In genomic region chr5:132327278-132327959, GRCh38 we compare ENCODE assay signal across 22 cellular contexts. TPM values are rescaled to one million over a fixed set of nuclear protein-coding genes. Genes with fewer than 3 reads are reported as not detected.
DNase-seq lines count a peak whose midpoint lies in the region; ATAC-seq and TF ChIP-seq lines count a peak whose summit lies in the region.
"Had no signal": no experiment of that assay in that cellular context is flagged by ENCODE, and none has a peak within 500 bp of the region (broad histone marks: within the 10 kb centered on the region; RNA-seq: fewer than 3 reads in every experiment).

No MANE protein-coding gene starts in this region.

- H3K4me3 ChIP-seq in SK-N-SH (ENCODE audit: low read depth in 2 of 2, low read length in 1 of 2) (no peak overlapping the region), fibroblast of lung (replicated peaks in 1 of 4; ENCODE audit: control extremely low read depth in 1 of 4, insufficient read depth in 1 of 4, low read depth in 3 of 4, low read length in 4 of 4) (no peak overlapping the region), PC-3 (ENCODE audit: low read length) (no peak overlapping the region), heart left ventricle (no peak overlapping the region)
- H3K4me3 ChIP-seq: prostate gland, tibial artery had no signal

- peaks cover 8% of the 10 kb centered on the region for H3F3A ChIP-seq in SK-N-SH (replicated peaks; ENCODE audit: insufficient read depth)
- H3F3A ChIP-seq in PC-3 (ENCODE audit: low read length, unreplicated experiment): no peaks in the 10 kb centered on the region

- no peaks in the 10 kb centered on the region for H3K9me2 ChIP-seq in SK-N-SH
- H3K9me2 ChIP-seq in PC-3 (replicated peaks; ENCODE audit: low read length): no peaks in the 10 kb centered on the region

- no peak for TF ChIP-seq RAD21 in SK-N-SH (IDR thresholded peaks at IDR 0.05; ENCODE audit: low read length)

- H3K36me3 ChIP-seq in SK-N-SH (replicated peaks in 1 of 2; ENCODE audit: control insufficient read depth in 1 of 2, insufficient read depth in 2 of 2, low read length in 1 of 2) (peaks cover 0 to 12% of the 10 kb centered on the region in 2 experiments), fibroblast of lung (ENCODE audit: control insufficient read depth, insufficient read depth, low read length) (no peaks in the 10 kb centered on the region), PC-3 (ENCODE audit: low read depth, low read length) (no peaks in the 10 kb centered on the region), heart left ventricle (peaks cover 0 to 48% (median 32%) of the 10 kb centered on the region in 9 donors)

- intact Hi-C loops in PC-3 (cut with micrococcal nuclease): no loop called here
- intact Hi-C loops in heart left ventricle (cut with DNase I): no loop called here

- TF ChIP-seq EP300 in SK-N-SH (IDR thresholded peaks at IDR 0.05; ENCODE audit: borderline replicate concordance in 1 of 2, low read depth in 1 of 2, low read length in 1 of 2): 0 out of 4 replicates have a peak, but pooled peaks of 1 of the 2 experiments have one; percentile 9

- H3K27me3 ChIP-seq in SK-N-SH (ENCODE audit: insufficient read depth) (no peaks in the 10 kb centered on the region), fibroblast of lung (ENCODE audit: control insufficient read depth, insufficient read depth, low read length) (no peaks in the 10 kb centered on the region), PC-3 (ENCODE audit: low read length) (no peaks in the 10 kb centered on the region), heart left ventricle (no peaks in the 10 kb centered on the region)
- H3K27me3 ChIP-seq: tibial artery had no signal

- no peak overlapping the region; the same call in 1 of the 2 replicates for H3K4me2 ChIP-seq in SK-N-SH
- H3K4me2 ChIP-seq in fibroblast of lung (ENCODE audit: extremely low read depth, insufficient read depth, low read length): no peak overlapping the region
- H3K4me2 ChIP-seq in PC-3 (ENCODE audit: low read length): no peak overlapping the region

- POLR2A ChIA-PET in SK-N-SH (lab: Yijun Ruan, JAX) (interaction anchor here (0.9 kb wide), 1 partner anchor 12 kb away, joined by 3 read pairs; no protein-coding TSS in a partner anchor), PC-3 (lab: Charles Lee; ENCODE audit: unreplicated experiment) (no interaction called here)

- no peak for TF ChIP-seq POLR2A in heart left ventricle (IDR thresholded peaks at IDR 0.05)

- BruUV-seq in PC-3 (replicated peaks; lab: Mats Ljungman, UMichigan): no TSS peak

- peaks cover 0 to 12% of the 10 kb centered on the region in 2 experiments; a peak in 2 of 4 replicates for H3K4me1 ChIP-seq in SK-N-SH (ENCODE audit: control insufficient read depth in 1 of 2, insufficient read depth in 2 of 2, low read depth in 1 of 2, low read length in 1 of 2)
- H3K4me1 ChIP-seq in fibroblast of lung (ENCODE audit: control insufficient read depth, extremely low read depth, insufficient read depth, low read length): no peaks in the 10 kb centered on the region
- H3K4me1 ChIP-seq in PC-3 (ENCODE audit: insufficient read depth, low read length): no peaks in the 10 kb centered on the region
- H3K4me1 ChIP-seq in heart left ventricle: no peaks in the 10 kb centered on the region
- H3K4me1 ChIP-seq: prostate gland, tibial artery had no signal

- DNase-seq in EH (ENCODE audit: low read depth) (peak; percentile 50), SK-N-SH (peak; percentile 33), fibroblast of lung (ENCODE audit: low read depth in 2 of 2) (peak; percentile 32 to 51), non-pigmented ciliary epithelial cell (ENCODE audit: low read depth) (peak; percentile 14), PC-3 (no peak), NOMO-1 treated with DMSO at 0.1 percent for 48 hours (lab: John Stamatoyannopoulos, UW; ENCODE audit: unreplicated experiment) (no peak), heart left ventricle (no peak)
- no peak for DNase-seq in stimulated activated CD8-positive, alpha-beta memory T cell treated with anti-CD3 and anti-CD28 coated beads, Interleukin-4, amount 100 ng/mL, for 48 hours
- DNase-seq: activated CD4-positive, alpha-beta T cell treated with anti-CD3 and anti-CD28 coated beads for 1 hour; cortex of kidney; midbrain; NCI-H2171 treated with DMSO at 0.1 percent for 48 hours; NCI-H526; RPMI8226; stimulated activated CD4-positive, alpha-beta T cell treated with anti-CD3 and anti-CD28 coated beads, Interleukin-2, amount 100 ng/mL, for 24 hours; stimulated activated naive CD8-positive, alpha-beta T cell treated with anti-CD3 and anti-CD28 coated beads, Interleukin-15, Interleukin-2, amounts not matched to agents 100 U/mL and 50 U/mL, for 24 hours; T1000; tibial artery had no signal

- H2AFZ ChIP-seq in SK-N-SH (ENCODE audit: low read depth) (no peak overlapping the region), fibroblast of lung (ENCODE audit: low read length) (no peak overlapping the region), PC-3 (ENCODE audit: low read length) (no peak overlapping the region)

- H3K79me2 ChIP-seq in SK-N-SH (ENCODE audit: insufficient read depth) (no peaks in the 10 kb centered on the region), fibroblast of lung (ENCODE audit: control insufficient read depth, insufficient read depth, low read length) (no peaks in the 10 kb centered on the region), PC-3 (ENCODE audit: low read length) (no peaks in the 10 kb centered on the region)

- H3K9me3 ChIP-seq in SK-N-SH (no peaks in the 10 kb centered on the region), fibroblast of lung (ENCODE audit: control insufficient read depth, insufficient read depth, low read depth, low read length) (no peaks in the 10 kb centered on the region), PC-3 (ENCODE audit: low read length) (no peaks in the 10 kb centered on the region), heart left ventricle (no peaks in the 10 kb centered on the region)
- H3K9me3 ChIP-seq: prostate gland, tibial artery had no signal

- WGBS in SK-N-SH (ENCODE audit: low lambda C conversion rate): 54% methylated on average over 2 of the region's 2 CpGs
- 88 to 93% (median 89%) methylated on average over 2 of the region's 2 CpGs for WGBS in heart left ventricle, 4 donors

- H3K27ac ChIP-seq in SK-N-SH (ENCODE audit: low read depth in 2 of 2, low read length in 1 of 2): peak overlapping the region; percentile 24 to 72; a peak in 3 of 4 replicates
- no peak overlapping the region for H3K27ac ChIP-seq in fibroblast of lung (ENCODE audit: insufficient read depth, low read length)
- H3K27ac ChIP-seq in PC-3 (ENCODE audit: low read length): no peak overlapping the region
- H3K27ac ChIP-seq in heart left ventricle: no peak overlapping the region
- H3K27ac ChIP-seq: HL-60, prostate gland, tibial artery had no signal

- H3K9ac ChIP-seq in SK-N-SH (no peak overlapping the region), fibroblast of lung (ENCODE audit: insufficient read depth, low read length) (no peak overlapping the region), PC-3 (ENCODE audit: low read length) (no peak overlapping the region)

- ATAC-seq in PC-3 (no peak), heart left ventricle (no peak)
- ATAC-seq: stimulated activated naive CD8-positive, alpha-beta T cell treated with anti-CD3 and anti-CD28 coated beads, Interleukin-15, Interleukin-2, amounts not matched to agents 100 U/mL and 50 U/mL, for 24 hours had no signal

- CTCF ChIA-PET in SK-N-SH (lab: Yijun Ruan, JAX) (interaction anchor here (0.6 to 1.2 kb wide), 3 partner anchors 21 to 253 kb away, joined by 3 to 4 read pairs (median 3); no protein-coding TSS in a partner anchor), PC-3 (lab: Charles Lee) (no interaction called here)

- TF ChIP-seq CTCF in SK-N-SH (IDR thresholded peaks at IDR 0.05) (no peak), fibroblast of lung (conservative IDR thresholded peaks at IDR 0.05 in 1 of 2, IDR thresholded peaks at IDR 0.05 in 1 of 2; ENCODE audit: low read depth in 1 of 2, low read length in 2 of 2) (no peak), PC-3 (conservative IDR thresholded peaks at IDR 0.05; ENCODE audit: low read depth, low read length) (no peak), heart left ventricle (IDR thresholded peaks at IDR 0.05) (no peak)

- H4K20me1 ChIP-seq in SK-N-SH (ENCODE audit: insufficient read depth) (no peaks in the 10 kb centered on the region), fibroblast of lung (ENCODE audit: control insufficient read depth, extremely low read depth, insufficient read depth, low read length) (no peaks in the 10 kb centered on the region), PC-3 (ENCODE audit: low read length) (no peaks in the 10 kb centered on the region)

TF ChIP-seq in SK-N-SH, 30 proteins besides CTCF, POLR2A, EP300 and RAD21 (continues in another document):
- peak; percentile 51; the same call in 1 of the 2 replicates for TF ChIP-seq PBX3 (IDR thresholded peaks at IDR 0.05)
- peak; percentile 68 for TF ChIP-seq NFIC (IDR thresholded peaks at IDR 0.05; ENCODE audit: borderline replicate concordance)
- TF ChIP-seq MEF2A (IDR thresholded peaks at IDR 0.05; ENCODE audit: borderline replicate concordance, low read depth): no peak

RNA-seq across cellular contexts. Expression of gene SLC22A4, which starts 33.2 kb away (rescaled TPM):
- polyA plus RNA-seq in SK-N-SH (2012; rRNA removed) (3.3 and 3.8 TPM in 2 replicates), fibroblast of lung (1.1 and 3.4 TPM in 2 replicates), heart left ventricle (1 to 10 TPM in 1 of 2 donors, under 1 TPM in 1; 0.30 to 3.7 TPM)
- polyA plus RNA-seq in SK-N-SH (2012; cell fraction: cytosol; rRNA removed): 2.3 and 2.5 TPM in 2 replicates
- 6.5 and 9.9 TPM in 2 replicates for polyA plus RNA-seq in SK-N-SH (2012; cell fraction: nucleus; rRNA removed)
- total RNA-seq in fibroblast of lung (1.3 and 4.1 TPM in 2 replicates), PC-3 (2014; rRNA removed) (2.2 and 3.4 TPM in 2 replicates), heart left ventricle (1 to 10 TPM in 8 of 9 donors, under 1 TPM in 1; 0.83 to 4.9 (median 2.2) TPM)
- polyA plus RNA-seq in fibroblast of lung (2012): 0.69 and 2.3 TPM in 2 replicates
- 5.7 TPM in 1 of 2 replicates, not detected in the other for polyA minus RNA-seq in fibroblast of lung (ENCODE audit: low replicate concordance)
- total RNA-seq: B cell had no signal
- polyA plus RNA-seq: IgD-negative memory B cell had no signal

RNA-seq across cellular contexts. Expression of gene SLC22A5, which starts 42.1 kb away (rescaled TPM):
- 8.3 and 12.3 TPM in 2 replicates for polyA plus RNA-seq in SK-N-SH (2012; rRNA removed)
- polyA plus RNA-seq in SK-N-SH (2012; cell fraction: cytosol; rRNA removed): 4.2 and 6.6 TPM in 2 replicates
- 25.1 and 38.8 TPM in 2 replicates for polyA plus RNA-seq in SK-N-SH (2012; cell fraction: nucleus; rRNA removed)
- 7.7 and 8.8 TPM in 2 replicates for total RNA-seq in fibroblast of lung
- polyA plus RNA-seq in fibroblast of lung: 3.4 and 8.2 TPM in 2 replicates
- polyA plus RNA-seq in fibroblast of lung (2012): 2.1 and 3.3 TPM in 2 replicates
- 35.8 and 42.9 TPM in 2 replicates for polyA minus RNA-seq in fibroblast of lung (ENCODE audit: low replicate concordance)
- total RNA-seq in PC-3 (2014; rRNA removed): 8.2 and 21.8 TPM in 2 replicates
- 10 to 100 TPM in 8 of 9 donors, 1 to 10 TPM in 1; 7.5 to 42.5 (median 13.5) TPM for total RNA-seq in heart left ventricle
- 10 to 100 TPM; 11.1 to 50.1 TPM for polyA plus RNA-seq in heart left ventricle

Comparison
In these comparisons a context has a peak if more than half of its experiments do, and no peak if none do; other contexts are left out.
1. DNase-seq: peak in EH (single experiment), SK-N-SH (single experiment), fibroblast of lung (2 of 2) and non-pigmented ciliary epithelial cell (single experiment); none in PC-3 (single experiment), NOMO-1 treated with DMSO at 0.1 percent for 48 hours (single experiment), stimulated activated CD8-positive, alpha-beta memory T cell treated with anti-CD3 and anti-CD28 coated beads, Interleukin-4, amount 100 ng/mL, for 48 hours (single experiment) and heart left ventricle (0 of 5).
2. H3K27ac ChIP-seq: peak in SK-N-SH (2 of 2); none in fibroblast of lung (single experiment), PC-3 (single experiment) and heart left ventricle (0 of 12).